ENCODE assay signal across 8 cellular contexts in the genomic region with DNA sequence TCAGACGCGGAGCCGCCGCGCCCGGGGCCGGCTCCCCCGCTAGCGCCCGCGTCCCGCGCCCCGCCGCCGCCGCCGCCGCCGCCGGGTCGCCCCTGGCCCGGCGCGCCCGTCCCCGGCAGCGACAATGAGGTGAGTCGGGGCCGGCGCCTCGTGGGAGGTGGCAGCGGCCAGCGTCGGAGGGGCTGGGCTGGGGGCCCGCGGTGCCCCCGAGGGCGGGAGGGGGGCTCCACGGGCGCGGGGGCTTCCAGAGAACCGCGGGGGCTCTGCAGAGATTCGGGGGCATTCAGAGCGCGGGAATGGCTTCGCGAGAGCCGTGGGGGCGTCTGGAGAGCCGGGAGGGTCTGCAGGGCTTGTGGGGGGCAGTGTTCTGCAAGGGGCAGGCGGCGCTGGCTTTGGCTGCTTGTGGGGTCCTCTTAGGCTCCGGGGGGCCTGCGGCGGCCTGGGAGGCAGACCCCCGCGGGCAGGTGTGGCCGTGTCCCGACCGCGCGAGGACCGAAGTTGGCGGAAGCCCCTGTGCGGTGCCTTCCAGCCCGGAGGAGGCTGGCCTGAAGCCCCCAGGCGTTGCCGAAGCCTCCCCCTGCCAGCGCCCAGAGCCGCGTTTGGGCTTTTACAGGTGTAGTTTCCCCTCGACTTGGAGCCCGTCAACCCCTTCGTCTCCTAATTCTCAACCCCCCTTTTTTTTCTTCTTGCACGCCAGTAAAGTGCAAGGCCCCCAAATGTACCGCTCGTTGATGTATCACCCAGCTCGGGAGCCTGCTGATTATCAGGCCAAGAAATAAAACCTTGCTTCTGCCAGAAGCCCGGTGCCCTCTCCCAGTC.
DNase-seq lines count a peak whose midpoint lies in the region; ATAC-seq and TF ChIP-seq lines count a peak whose summit lies in the region.

No MANE protein-coding gene starts in this region.

- peak; percentile 25 for ATAC-seq in GM19324 (IDR thresholded peaks at IDR 0.05; ENCODE audit: low FRiP score, unreplicated experiment)

- H3K4me1 Mint-ChIP-seq in IgD-negative memory B cell, result peaks cover 9% of the 10 kb centered on the region in 3 donors
- H3K4me1 Mint-ChIP-seq in progenitor cell of endocrine pancreas (ENCODE audit: low read depth), result peaks cover 11% of the 10 kb centered on the region

- H3K27ac Mint-ChIP-seq in IgD-negative memory B cell (peak overlapping the region in 1 of 3 donors; percentile 50), progenitor cell of endocrine pancreas (peak overlapping the region; percentile 95)

- H3K36me3 Mint-ChIP-seq in IgD-negative memory B cell (no peaks in the 10 kb centered on the region), progenitor cell of endocrine pancreas (ENCODE audit: insufficient read depth) (peaks cover 11% of the 10 kb centered on the region)

- peaks cover 29% of the 10 kb centered on the region for H3K27me3 Mint-ChIP-seq in IgD-negative memory B cell
- H3K27me3 Mint-ChIP-seq in progenitor cell of endocrine pancreas, result peaks cover 24% of the 10 kb centered on the region

- TF ChIP-seq CTCF in AG09309 (IDR thresholded peaks at IDR 0.05; ENCODE audit: control insufficient read depth, insufficient read depth, low read depth, low read length, missing control alignments) (no peak), fibroblast of pulmonary artery (IDR thresholded peaks at IDR 0.05; ENCODE audit: low read length, missing control alignments) (no peak), progenitor cell of endocrine pancreas (IDR thresholded peaks at IDR 0.05; ENCODE audit: unreplicated experiment) (no peak)

- peaks cover 0 to 4% (median 2%) of the 10 kb centered on the region in 3 donors for H3K9me3 Mint-ChIP-seq in IgD-negative memory B cell
- peaks cover 3% of the 10 kb centered on the region for H3K9me3 Mint-ChIP-seq in progenitor cell of endocrine pancreas (ENCODE audit: low read depth)

- H3K4me3 ChIP-seq in AG09309 (ENCODE audit: control insufficient read depth, low read depth, low read length) (peak overlapping the region; percentile 92), fibroblast of pulmonary artery (replicated peaks; ENCODE audit: low read depth, low read length) (peak overlapping the region; percentile 68)

- no peak for DNase-seq in AG09309 (ENCODE audit: low read depth)
- DNase-seq in activated CD8-positive, alpha-beta memory T cell treated with anti-CD3 and anti-CD28 coated beads for 48 hours (ENCODE audit: low read depth in 2 of 3, low spot score in 2 of 3), result peak in 2 of 3 experiments; percentile 12 to 22
- DNase-seq in fibroblast of pulmonary artery (ENCODE audit: low read depth), result no peak
- DNase-seq in progenitor cell of endocrine pancreas (ENCODE audit: low spot score, unreplicated experiment), result peak; percentile 25
- DNase-seq in NOMO-1 treated with dmso at 0.1 percent for 144 hours (lab: John Stamatoyannopoulos, UW; ENCODE audit: unreplicated experiment), result no peak
- DNase-seq in midbrain (lab: John Stamatoyannopoulos, UW), result no peak

- H3K4me3 Mint-ChIP-seq in IgD-negative memory B cell (peak overlapping the region; percentile 71 to 95 (median 91)), progenitor cell of endocrine pancreas (ENCODE audit: low read depth) (peak overlapping the region; percentile 93)

Comparison
In these comparisons a context has a peak if more than half of its experiments do, and no peak if none do; other contexts are left out.
1. DNase-seq: peak in activated CD8-positive, alpha-beta memory T cell treated with anti-CD3 and anti-CD28 coated beads for 48 hours (2 of 3) and progenitor cell of endocrine pancreas (single experiment); none in AG09309 (single experiment), fibroblast of pulmonary artery (single experiment), NOMO-1 treated with dmso at 0.1 percent for 144 hours (single experiment) and midbrain (single experiment).